20 cellular contexts compared by ENCODE assay signal in the genomic region with DNA sequence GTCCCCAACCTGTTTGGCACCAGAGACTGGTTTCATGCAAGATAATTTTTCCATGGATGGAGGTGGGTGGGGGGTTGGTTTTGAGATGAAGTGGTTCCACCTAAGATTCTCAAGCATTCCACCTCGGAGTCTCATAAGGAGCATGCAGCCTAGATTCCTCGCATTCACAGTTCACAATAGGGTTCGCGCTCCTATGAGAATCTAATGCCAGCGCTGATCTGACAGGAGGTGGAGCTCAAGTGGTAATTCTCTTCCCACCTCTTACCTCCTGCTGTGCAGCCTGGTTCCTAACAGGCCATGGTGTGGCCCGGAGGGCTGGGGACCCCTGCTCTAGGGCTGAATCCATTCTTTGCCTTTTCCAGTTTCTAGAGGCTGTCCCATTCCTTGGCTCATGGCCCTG.
"Had no signal": no experiment of that assay in that cellular context is flagged by ENCODE, and none has a peak within 500 bp of the region (broad histone marks: within the 10 kb centered on the region; RNA-seq: fewer than 3 reads in every experiment).

No MANE protein-coding gene starts in this region.

- H3K9ac ChIP-seq: KMS-11, SK-N-SH had no signal

- H3K9me2 ChIP-seq: SK-N-SH had no signal

- H3K36me3 Mint-ChIP-seq: IgD-negative memory B cell had no signal

- H3K27ac ChIP-seq: HL-60, KMS-11 had no signal

- H3K27ac Mint-ChIP-seq: IgD-negative memory B cell had no signal

- H3K9me3 ChIP-seq: SK-N-SH had no signal

- H3K4me3 Mint-ChIP-seq: IgD-negative memory B cell had no signal

- H3K4me3 ChIP-seq: K562 had no signal

- H3K4me2 ChIP-seq: KMS-11, SK-N-SH had no signal

- ATAC-seq: K562 had no signal

- DNase-seq: Kasumi-1, MM.1S, NCI-H1092 treated with DMSO at 0.1 percent for 48 hours, NCI-H1436, NCI-H187, NCI-H2029, NCI-H2081 treated with DMSO at 0.1 percent for 48 hours, NCI-H2227 treated with DMSO at 0.1 percent for 48 hours, NCI-H524, NCI-H69, NCI-H774, Right ventricle myocardium superior, RPMI8226, SIG-M5, SK-N-SH, SW 1271 had no signal
